18 cellular contexts compared by ENCODE assay signal in genomic region chr6:137231895-137232294, GRCh38. TPM values are rescaled to one million over a fixed set of nuclear protein-coding genes. Genes with fewer than 3 reads are reported as not detected.
A peak's percentile ranks its signal among the peaks of the same experiment; 100 is the strongest.
DNase-seq lines count a peak whose midpoint lies in the region; ATAC-seq and TF ChIP-seq lines count a peak whose summit lies in the region.
"Had no signal": no experiment of that assay in that cellular context is flagged by ENCODE, and none has a peak within 500 bp of the region (broad histone marks: within the 10 kb centered on the region; RNA-seq: fewer than 3 reads in every experiment).

No MANE protein-coding gene starts in this region.

- no peaks in the 10 kb centered on the region for H3K9me2 ChIP-seq in OCI-LY7 (ENCODE audit: insufficient read depth, low read length)

- peak overlapping the region; percentile 41; the same call in 1 of the 2 replicates for H3K4me2 ChIP-seq in BLaER1
- peak overlapping the region; percentile 24; the same call in 1 of the 2 replicates for H3K4me2 ChIP-seq in OCI-LY7 (ENCODE audit: low read length)

- no peak overlapping the region for H3K9ac ChIP-seq in BLaER1

- no peaks in the 10 kb centered on the region for H3K27me3 ChIP-seq in BLaER1
- no peaks in the 10 kb centered on the region for H3K27me3 ChIP-seq in CD4-positive, CD25-positive, alpha-beta regulatory T cell (ENCODE audit: control insufficient read depth, insufficient read depth, low read length)
- H3K27me3 ChIP-seq: BE2C, breast epithelium had no signal

- H3K36me3 ChIP-seq in BLaER1 (no peaks in the 10 kb centered on the region), OCI-LY7 (ENCODE audit: insufficient read depth, low read length) (peaks cover 3% of the 10 kb centered on the region; the same call in 1 of the 2 replicates)
- no peaks in the 10 kb centered on the region for H3K36me3 ChIP-seq in CD4-positive, CD25-positive, alpha-beta regulatory T cell (ENCODE audit: control insufficient read depth, insufficient read depth, low read length)
- H3K36me3 ChIP-seq: BE2C, breast epithelium had no signal

- H3K4me1 Mint-ChIP-seq in CD4-positive, CD25-positive, alpha-beta regulatory T cell, result peaks cover 20 to 54% (median 35%) of the 10 kb centered on the region in 4 donors
- peaks cover 84 to 89% of the 10 kb centered on the region in 2 donors for H3K4me1 Mint-ChIP-seq in immature natural killer cell

- H3K27ac Mint-ChIP-seq in CD4-positive, CD25-positive, alpha-beta regulatory T cell, result peak overlapping the region in 1 of 3 donors; percentile 37
- H3K27ac Mint-ChIP-seq in immature natural killer cell, result peak overlapping the region; percentile 62 to 94 (median 90)

- H4K20me1 ChIP-seq in BLaER1 (no peaks in the 10 kb centered on the region), OCI-LY7 (ENCODE audit: insufficient read depth, low read length) (no peaks in the 10 kb centered on the region)

- H3K27ac ChIP-seq in BLaER1 (no peak overlapping the region), OCI-LY7 (ENCODE audit: low read depth, low read length, poor library complexity, severe bottlenecking) (no peak overlapping the region)
- H3K27ac ChIP-seq in CD4-positive, CD25-positive, alpha-beta regulatory T cell (ENCODE audit: insufficient read depth, low read length, poor library complexity, severe bottlenecking), result no peak overlapping the region
- H3K27ac ChIP-seq: breast epithelium had no signal

- CTCF ChIA-PET in OCI-LY7 (lab: Charles Lee; ENCODE audit: unreplicated experiment), result interaction anchor here (0.9 kb wide), 1 partner anchor 10 kb away, joined by 6 read pairs; no protein-coding TSS in a partner anchor

- H2AFZ ChIP-seq in OCI-LY7 (ENCODE audit: low read length), result peak overlapping the region; percentile 73; the same call in 1 of the 2 replicates

- H3K9me3 Mint-ChIP-seq in CD4-positive, CD25-positive, alpha-beta regulatory T cell, result no peaks in the 10 kb centered on the region
- H3K9me3 Mint-ChIP-seq in immature natural killer cell, result no peaks in the 10 kb centered on the region

- H3K4me1 ChIP-seq in BLaER1 (peaks cover 52% of the 10 kb centered on the region), OCI-LY7 (ENCODE audit: insufficient read depth, low read length, poor library complexity, severe bottlenecking) (peaks cover 74% of the 10 kb centered on the region)
- H3K4me1 ChIP-seq in CD4-positive, CD25-positive, alpha-beta regulatory T cell (ENCODE audit: control insufficient read depth, insufficient read depth, low read length, poor library complexity, severe bottlenecking), result peaks cover 23% of the 10 kb centered on the region
- H3K4me1 ChIP-seq: BE2C had no signal

- H3K36me3 Mint-ChIP-seq in CD4-positive, CD25-positive, alpha-beta regulatory T cell, result no peaks in the 10 kb centered on the region
- no peaks in the 10 kb centered on the region for H3K36me3 Mint-ChIP-seq in immature natural killer cell

- BruUV-seq in OCI-LY7 (replicated peaks; lab: Mats Ljungman, UMichigan), result no TSS peak

- H3K4me3 Mint-ChIP-seq in CD4-positive, CD25-positive, alpha-beta regulatory T cell, result peak overlapping the region; percentile 55 to 77 (median 60)
- peak overlapping the region; percentile 76 to 86 (median 85) for H3K4me3 Mint-ChIP-seq in immature natural killer cell

- H3K79me2 ChIP-seq in OCI-LY7 (ENCODE audit: insufficient read depth, low read depth, low read length), result no peaks in the 10 kb centered on the region

- POLR2A ChIA-PET in OCI-LY7 (lab: Charles Lee), result interaction anchor here (0.8 to 5.3 kb wide), 8 partner anchors 9 to 143 kb away, joined by 3 to 52 read pairs (median 4); partner anchors contain the start of gene IFNGR1

- ATAC-seq in CD4-positive, CD25-positive, alpha-beta regulatory T cell (ENCODE audit: low read depth in 2 of 2), result peak; percentile 60 to 62
- no peak for ATAC-seq in left cardiac atrium
- ATAC-seq in left lobe of liver, result no peak
- ATAC-seq: esophagus mucosa had no signal

- H3K4me3 ChIP-seq in BLaER1 (no peak overlapping the region), OCI-LY7 (ENCODE audit: low read depth, low read length, poor library complexity, severe bottlenecking) (no peak overlapping the region)
- H3K4me3 ChIP-seq in CD4-positive, CD25-positive, alpha-beta regulatory T cell (ENCODE audit: low read depth, low read length), result peak overlapping the region; percentile 64
- H3K4me3 ChIP-seq: breast epithelium had no signal

- DNase-seq in CD4-positive, CD25-positive, alpha-beta regulatory T cell, result peak in 2 of 3 donors; percentile 41 to 63
- DNase-seq in OCI-LY7 (ENCODE audit: low spot score) (no peak), immature natural killer cell (peak; percentile 75 to 80 (median 77)), left cardiac atrium (no peak), left lobe of liver (ENCODE audit: low spot score) (no peak), AML-193 (lab: John Stamatoyannopoulos, UW) (no peak)
- DNase-seq: BE2C; KBM-7; NCI-H1436 treated with DMSO at 0.1 percent for 48 hours; NCI-H82; stimulated activated CD4-positive, alpha-beta T cell treated with anti-CD3 and anti-CD28 coated beads, Interleukin-4, amount 100 ng/mL, for 24 hours had no signal

- H3K27me3 Mint-ChIP-seq in CD4-positive, CD25-positive, alpha-beta regulatory T cell, result no peaks in the 10 kb centered on the region
- peaks cover 2 to 9% (median 4%) of the 10 kb centered on the region in 3 donors for H3K27me3 Mint-ChIP-seq in immature natural killer cell (ENCODE audit: low read depth in 3 of 3)

- H3K9me3 ChIP-seq in BLaER1 (peaks cover 9% of the 10 kb centered on the region; the same call in 1 of the 2 replicates), OCI-LY7 (ENCODE audit: low read length) (peaks cover 10% of the 10 kb centered on the region; the same call in 1 of the 2 replicates)
- H3K9me3 ChIP-seq in CD4-positive, CD25-positive, alpha-beta regulatory T cell (ENCODE audit: control insufficient read depth in 2 of 2, low read length in 2 of 2), result no peaks in the 10 kb centered on the region
- H3K9me3 ChIP-seq: BE2C, breast epithelium had no signal

- TF ChIP-seq CTCF in OCI-LY7 (conservative IDR thresholded peaks at IDR 0.05; ENCODE audit: low read length), result no peak

- intact Hi-C loops in OCI-LY7 (cut with micrococcal nuclease; ENCODE audit: unreplicated experiment), result loop anchor here (10.0 kb wide), 1 partner anchor 1543 kb away; the partner anchor contains the start of gene CCDC28A
- intact Hi-C loops in left cardiac atrium (cut with DNase I), result no loop called here

RNA-seq across cellular contexts. Expression of gene IFNGR1, which starts 12.7 kb away (rescaled TPM):
- total RNA-seq in CD4-positive, CD25-positive, alpha-beta regulatory T cell, result 44.3 TPM
- polyA plus RNA-seq in CD4-positive, CD25-positive, alpha-beta regulatory T cell, result 10 to 100 TPM; 30.7 to 44.4 (median 35.4) TPM
- total RNA-seq in OCI-LY7 (2014; rRNA removed; shearing (Covaris generic)), result 23.2 and 25.6 TPM in 2 replicates
- total RNA-seq in OCI-LY7 (2022), result 22.8 and 23.6 TPM in 2 replicates
- polyA plus RNA-seq in immature natural killer cell, result 10 to 100 TPM; 70.4 to 79.3 (median 70.4) TPM
- 100 to 1,000 TPM; 128 to 158 TPM for total RNA-seq in left cardiac atrium
- 23.0 TPM for total RNA-seq in left lobe of liver

RNA-seq across cellular contexts. Expression of gene IL22RA2, which starts 58.5 kb away (rescaled TPM):
- total RNA-seq in CD4-positive, CD25-positive, alpha-beta regulatory T cell, result not detected
- not detected for polyA plus RNA-seq in CD4-positive, CD25-positive, alpha-beta regulatory T cell
- total RNA-seq in OCI-LY7 (2014; rRNA removed; shearing (Covaris generic)), result not detected in 2 replicates
- total RNA-seq in OCI-LY7 (2022), result not detected in 2 replicates
- not detected for polyA plus RNA-seq in immature natural killer cell
- not detected for total RNA-seq in left cardiac atrium
- not detected for total RNA-seq in left lobe of liver
- total RNA-seq: esophagus mucosa, glomerular endothelial cell, posterior vena cava, temporal lobe had no signal
- polyA plus RNA-seq: liver had no signal

Comparison
In these comparisons a context has a peak if more than half of its experiments do, and no peak if none do; other contexts are left out.
1. ATAC-seq: peak in CD4-positive, CD25-positive, alpha-beta regulatory T cell (2 of 2); none in left cardiac atrium (0 of 2) and left lobe of liver (single experiment).
2. DNase-seq: peak in CD4-positive, CD25-positive, alpha-beta regulatory T cell (2 of 3) and immature natural killer cell (3 of 3); none in OCI-LY7 (single experiment), left cardiac atrium (single experiment), left lobe of liver (single experiment) and AML-193 (0 of 2).